Comparison of ENCODE assay signal across 12 cellular contexts in genomic region chr4:38180456-38180855, GRCh38.
A peak's percentile ranks its signal among the peaks of the same experiment; 100 is the strongest.
DNase-seq lines count a peak whose midpoint lies in the region; ATAC-seq, FAIRE-seq and TF ChIP-seq lines count a peak whose summit lies in the region.
"Had no signal": no experiment of that assay in that cellular context is flagged by ENCODE, and none has a peak within 500 bp of the region (broad histone marks: within the 10 kb centered on the region; RNA-seq: fewer than 3 reads in every experiment).

No MANE protein-coding gene starts in this region.

- H3K4ac ChIP-seq in IMR-90 (ENCODE audit: low read depth, low read length): no peak overlapping the region

- no peaks in the 10 kb centered on the region for H3K79me2 ChIP-seq in astrocyte (ENCODE audit: insufficient read depth, low read length)
- H3K79me2 ChIP-seq in keratinocyte (ENCODE audit: control insufficient read depth, insufficient read depth, low read length): no peaks in the 10 kb centered on the region

- intact Hi-C loops in IMR-90 (cut with micrococcal nuclease): loop anchor here (10.0 kb wide), 1 partner anchor 674 kb away; the partner anchor contains the start of gene TLR6

- H3K27ac Mint-ChIP-seq in astrocyte (ENCODE audit: unreplicated experiment): peak overlapping the region; percentile 2
- H3K27ac Mint-ChIP-seq: activated T-cell treated with anti-CD3 and anti-CD28 coated beads, Interleukin-2, amount 50 U/mL, for 72 hours had no signal

- no peak overlapping the region for H3K18ac ChIP-seq in IMR-90 (ENCODE audit: low read depth, low read length)

- H3K27me3 Mint-ChIP-seq in astrocyte (ENCODE audit: low read depth, unreplicated experiment): no peaks in the 10 kb centered on the region

- CTCF ChIA-PET in IMR-90 (lab: Yijun Ruan, JAX): interaction anchor here (0.6 to 2.1 kb wide), 9 partner anchors 19 to 604 kb away, joined by 3 to 8 read pairs (median 4); no protein-coding TSS in a partner anchor

- no peaks in the 10 kb centered on the region for H3K9me1 ChIP-seq in IMR-90 (ENCODE audit: insufficient read depth, low read length)
- no peaks in the 10 kb centered on the region for H3K9me1 ChIP-seq in keratinocyte (ENCODE audit: control insufficient read depth, extremely low read depth, insufficient read depth, low read length)

- H4K5ac ChIP-seq in IMR-90 (ENCODE audit: low read depth, low read length): no peak overlapping the region

- in situ Hi-C loops in IMR-90 (cut with MboI; ENCODE audit: low sequenced_read_pairs): loop anchor here (5.0 kb wide), 1 partner anchor 552 kb away; no protein-coding TSS in a partner anchor

- H2BK5ac ChIP-seq in IMR-90 (ENCODE audit: low read depth, low read length, poor library complexity, severe bottlenecking): no peak overlapping the region

- no peak overlapping the region for H3K14ac ChIP-seq in IMR-90 (replicated peaks; ENCODE audit: low read depth, low read length)

- no peak overlapping the region for H2BK120ac ChIP-seq in IMR-90 (ENCODE audit: low read depth, low read length)

- H3K27ac ChIP-seq in C4-2B (peak overlapping the region; percentile 4; the same call in 1 of the 2 replicates), IMR-90 (ENCODE audit: insufficient read depth, low read length) (no peak overlapping the region), astrocyte (ENCODE audit: low read depth, low read length) (no peak overlapping the region), keratinocyte (ENCODE audit: control insufficient read depth, insufficient read depth, low read length) (peak overlapping the region; percentile 7), caudate nucleus (ENCODE audit: low read depth, low read length) (no peak overlapping the region)
- H3K27ac ChIP-seq: adrenal gland had no signal

- H3K4me1 Mint-ChIP-seq in astrocyte (ENCODE audit: low read depth, unreplicated experiment): peaks cover 19% of the 10 kb centered on the region

- no peaks in the 10 kb centered on the region for H3K9me3 ChIP-seq in IMR-90 (ENCODE audit: control insufficient read depth, insufficient read depth, low read length)
- no peaks in the 10 kb centered on the region for H3K9me3 ChIP-seq in astrocyte (ENCODE audit: insufficient read depth, low read depth, low read length)
- H3K9me3 ChIP-seq in keratinocyte (ENCODE audit: control insufficient read depth, low read depth, low read length): no peaks in the 10 kb centered on the region
- H3K9me3 ChIP-seq: adrenal gland had no signal

- ATAC-seq in IMR-90 (ENCODE audit: low read depth): no peak

- no TSS peak for BruUV-seq in IMR-90 (replicated peaks; lab: Mats Ljungman, UMichigan)

- H3K4me3 ChIP-seq in IMR-90 (ENCODE audit: insufficient read depth, low read depth, low read length) (no peak overlapping the region), astrocyte (ENCODE audit: insufficient read depth, low read depth, low read length) (no peak overlapping the region), keratinocyte (ENCODE audit: control insufficient read depth in 2 of 3, extremely low read depth in 1 of 3, insufficient read depth in 2 of 3, low read depth in 1 of 3, low read length in 3 of 3) (no peak overlapping the region)
- H3K4me3 ChIP-seq: adrenal gland had no signal

- H2BK15ac ChIP-seq in IMR-90 (ENCODE audit: low read depth, low read length): no peak overlapping the region

- H3K36me3 Mint-ChIP-seq in astrocyte (ENCODE audit: low read depth, unreplicated experiment): no peaks in the 10 kb centered on the region

- H3K27me3 ChIP-seq in IMR-90 (ENCODE audit: control insufficient read depth, insufficient read depth, low read length) (no peaks in the 10 kb centered on the region), astrocyte (ENCODE audit: insufficient read depth, low read length) (no peaks in the 10 kb centered on the region), keratinocyte (ENCODE audit: control insufficient read depth, extremely low read depth, insufficient read depth, low read length) (no peaks in the 10 kb centered on the region)
- H3K27me3 ChIP-seq: adrenal gland had no signal

- no peak for TF ChIP-seq RAD21 in IMR-90 (IDR thresholded peaks at IDR 0.05; ENCODE audit: low read length)

- H3K36me3 ChIP-seq in IMR-90 (ENCODE audit: control insufficient read depth, insufficient read depth, low read length) (no peaks in the 10 kb centered on the region), astrocyte (ENCODE audit: insufficient read depth, low read length) (no peaks in the 10 kb centered on the region), keratinocyte (ENCODE audit: control insufficient read depth in 2 of 2, extremely low read depth in 1 of 2, insufficient read depth in 2 of 2, low read length in 2 of 2) (no peaks in the 10 kb centered on the region)
- H3K36me3 ChIP-seq: adrenal gland had no signal

- POLR2A ChIA-PET in IMR-90 (lab: Charles Lee; ENCODE audit: unreplicated experiment): no interaction called here

- DNase-seq in IMR-90 (peak; percentile 47), astrocyte (ENCODE audit: low read depth) (no peak), keratinocyte (ENCODE audit: low read depth, low spot score) (no peak), caudate nucleus (lab: John Stamatoyannopoulos, UW) (no peak), NCI-H1694 (lab: John Stamatoyannopoulos, UW) (no peak), DMS79 (lab: John Stamatoyannopoulos, UW) (no peak)
- DNase-seq in activated effector memory CD4-positive, alpha-beta T cell treated with anti-CD3 and anti-CD28 coated beads, Interleukin-2, amount 50 U/mL, for 16 hours: no peak
- DNase-seq: activated CD4-positive, alpha-beta T cell treated with anti-CD3 and anti-CD28 coated beads for 48 hours; activated T-cell treated with anti-CD3 and anti-CD28 coated beads, Interleukin-2, amount 50 U/mL, for 72 hours; adrenal gland; NCI-H524 treated with DMSO at 0.1 percent for 48 hours had no signal

- H3K4me2 ChIP-seq in IMR-90 (ENCODE audit: low read depth, low read length): no peak overlapping the region
- peak overlapping the region; percentile 31 for H3K4me2 ChIP-seq in astrocyte (ENCODE audit: low read length)
- no peak overlapping the region for H3K4me2 ChIP-seq in keratinocyte (ENCODE audit: control insufficient read depth, extremely low read depth, insufficient read depth, low read depth, low read length)

- H2BK20ac ChIP-seq in IMR-90 (ENCODE audit: low read depth, low read length): no peak overlapping the region

- TF ChIP-seq CTCF in C4-2B (conservative IDR thresholded peaks at IDR 0.05) (no peak), IMR-90 (conservative IDR thresholded peaks at IDR 0.05; ENCODE audit: low read depth, low read length) (no peak), astrocyte (IDR thresholded peaks at IDR 0.05; ENCODE audit: insufficient read depth, low read depth, low read length) (no peak), keratinocyte (optimal IDR thresholded peaks at IDR 0.05 in 1 of 3, IDR thresholded peaks at IDR 0.05 in 1 of 3, conservative IDR thresholded peaks at IDR 0.05 in 1 of 3; ENCODE audit: extremely low read depth in 1 of 3, insufficient read depth in 2 of 3, low read length in 3 of 3) (peak in 1 of 3 experiments; percentile 26)

- H3K23ac ChIP-seq in IMR-90 (ENCODE audit: low read depth, low read length): no peak overlapping the region

- dilution Hi-C loops in IMR-90 (cut with HindIII; ENCODE audit: low sequenced_read_pairs, unreplicated experiment) (no loop called here), keratinocyte (cut with MboI; ENCODE audit: extremely low pct_ligation_motif_present, low sequenced_read_pairs) (no loop called here)

- H3K4me1 ChIP-seq in IMR-90 (ENCODE audit: control insufficient read depth, insufficient read depth, low read length) (peaks cover 12% of the 10 kb centered on the region), astrocyte (ENCODE audit: insufficient read depth, low read length) (peaks cover 12% of the 10 kb centered on the region), keratinocyte (ENCODE audit: control insufficient read depth, extremely low read depth, insufficient read depth, low read length) (peaks cover 25% of the 10 kb centered on the region)
- H3K4me1 ChIP-seq: adrenal gland had no signal

- H3K79me1 ChIP-seq in IMR-90 (ENCODE audit: low read depth in 1 of 2, low read length in 2 of 2): no peaks in the 10 kb centered on the region

- no peak overlapping the region for H2AFZ ChIP-seq in IMR-90 (replicated peaks; ENCODE audit: low read length, poor library complexity)
- no peak overlapping the region for H2AFZ ChIP-seq in astrocyte (ENCODE audit: low read depth, low read length)
- H2AFZ ChIP-seq in keratinocyte (ENCODE audit: control insufficient read depth, low read length): no peak overlapping the region

- H4K91ac ChIP-seq in IMR-90 (ENCODE audit: insufficient read depth, low read depth, low read length): no peak overlapping the region

- H3K9ac ChIP-seq in IMR-90 (ENCODE audit: low read depth, low read length): no peak overlapping the region
- no peak overlapping the region for H3K9ac ChIP-seq in astrocyte (ENCODE audit: low read length)
- no peak overlapping the region for H3K9ac ChIP-seq in keratinocyte (ENCODE audit: control insufficient read depth, extremely low read depth, insufficient read depth, low read length)

- no peak overlapping the region for H3K4me3 Mint-ChIP-seq in astrocyte (ENCODE audit: unreplicated experiment)
- H3K4me3 Mint-ChIP-seq: activated T-cell treated with anti-CD3 and anti-CD28 coated beads, Interleukin-2, amount 50 U/mL, for 72 hours had no signal

- H4K20me1 ChIP-seq in IMR-90 (ENCODE audit: insufficient read depth, low read length) (no peaks in the 10 kb centered on the region), astrocyte (ENCODE audit: insufficient read depth, low read length) (no peaks in the 10 kb centered on the region), keratinocyte (ENCODE audit: control insufficient read depth, extremely low read depth, insufficient read depth, low read length) (no peaks in the 10 kb centered on the region)

- H2AK5ac ChIP-seq in IMR-90 (ENCODE audit: low read depth, low read length): no peak overlapping the region

- no peak for FAIRE-seq in astrocyte (lab: Jason Lieb, UNC)
- FAIRE-seq in keratinocyte (lab: Jason Lieb, UNC): no peak

- no peak overlapping the region for H3K56ac ChIP-seq in IMR-90 (ENCODE audit: extremely low read depth, insufficient read depth, low read length)

- no peak for TF ChIP-seq POLR2A in IMR-90 (IDR thresholded peaks at IDR 0.05; ENCODE audit: low read depth, low read length)

- no peak overlapping the region for H2AK9ac ChIP-seq in IMR-90 (replicated peaks; ENCODE audit: low read depth, low read length, poor library complexity)

- H3K9me3 Mint-ChIP-seq in astrocyte (ENCODE audit: unreplicated experiment): no peaks in the 10 kb centered on the region
- H3K9me3 Mint-ChIP-seq: activated T-cell treated with anti-CD3 and anti-CD28 coated beads, Interleukin-2, amount 50 U/mL, for 72 hours had no signal

- no peak overlapping the region for H4K8ac ChIP-seq in IMR-90 (ENCODE audit: low read depth in 2 of 2, low read length in 2 of 2)

- no CpG with 5 or more reads among the region's 2 CpGs for WGBS in IMR-90 (ENCODE audit: extremely low coverage in 2 of 2, insufficient read length in 1 of 2), 2 experiments

TF ChIP-seq in IMR-90, 13 proteins besides CTCF, POLR2A, EP300 and RAD21 (continues in another document):
- TF ChIP-seq FOS (IDR thresholded peaks at IDR 0.05; ENCODE audit: low read depth, low read length) (no peak), MAZ (IDR thresholded peaks at IDR 0.05; ENCODE audit: borderline replicate concordance, low read depth, low read length) (no peak)

Comparison
In these comparisons a context has a peak if more than half of its experiments do, and no peak if none do; other contexts are left out.
1. H3K27ac ChIP-seq: peak in C4-2B (single experiment) and keratinocyte (single experiment); none in IMR-90 (single experiment), astrocyte (single experiment) and caudate nucleus (single experiment).